8 cellular contexts compared by ENCODE assay signal in the genomic region with DNA sequence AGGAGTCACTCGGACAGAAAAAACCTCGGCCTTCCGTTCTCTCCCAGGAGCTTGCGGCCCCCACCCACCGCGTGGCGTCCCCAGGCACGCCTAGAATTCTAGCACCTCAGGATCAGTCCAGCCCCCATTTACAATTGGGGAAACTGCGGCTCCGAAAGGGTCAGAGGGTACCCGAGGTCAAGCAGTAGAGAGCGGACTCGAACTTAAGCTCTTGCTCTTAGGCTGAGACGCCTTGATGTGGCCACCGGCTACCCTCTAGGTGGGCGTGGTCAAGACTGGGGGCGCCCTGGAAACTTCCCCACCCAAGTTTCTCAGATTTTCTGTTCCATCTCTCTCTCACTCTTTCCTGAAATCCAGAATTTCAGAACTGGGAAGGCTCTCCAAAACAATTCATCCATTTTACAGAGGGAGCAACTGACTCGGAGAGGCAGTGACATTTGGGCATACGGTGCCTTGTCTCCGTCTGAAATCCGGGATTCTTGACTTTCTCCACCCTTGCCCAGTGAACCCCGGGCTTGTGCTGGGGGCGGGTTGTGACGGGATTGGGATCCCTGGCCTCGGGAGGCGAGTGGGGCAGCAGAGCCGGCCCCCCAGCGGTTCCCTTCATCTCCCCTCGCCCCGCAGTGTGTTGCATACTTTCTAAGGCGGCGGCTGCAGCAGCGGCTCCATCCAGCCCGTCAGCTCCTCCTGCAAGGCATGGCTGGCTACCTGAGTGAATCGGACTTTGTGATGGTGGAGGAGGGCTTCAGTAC.
A peak's percentile ranks its signal among the peaks of the same experiment; 100 is the strongest.
DNase-seq lines count a peak whose midpoint lies in the region; ATAC-seq and TF ChIP-seq lines count a peak whose summit lies in the region.

No MANE protein-coding gene starts in this region.

- H3K4me1 Mint-ChIP-seq in stimulated activated naive B cell treated with anti-CD40 and anti-IgM and Interleukin-4, amounts not matched to agents 10 μg/mL and 1 μg/mL and 100 μg/mL, for 72 hours: peaks cover 11 to 20% of the 10 kb centered on the region in 2 donors

- H3K36me3 Mint-ChIP-seq in stimulated activated naive B cell treated with anti-CD40 and anti-IgM and Interleukin-4, amounts not matched to agents 10 μg/mL and 1 μg/mL and 100 μg/mL, for 72 hours: no peaks in the 10 kb centered on the region

- H3K27me3 Mint-ChIP-seq in stimulated activated naive B cell treated with anti-CD40 and anti-IgM and Interleukin-4, amounts not matched to agents 10 μg/mL and 1 μg/mL and 100 μg/mL, for 72 hours: peaks cover 38 to 42% of the 10 kb centered on the region in 2 donors

- TF ChIP-seq CTCF in GM20000 (IDR thresholded peaks at IDR 0.05; ENCODE audit: extremely low read depth, missing control alignments): no peak

- H3K9ac ChIP-seq in HUES48 (ENCODE audit: low read depth, low read length) (no peak overlapping the region), adipocyte (ENCODE audit: low read length) (peak overlapping the region; percentile 86)

- H3K9me3 ChIP-seq in HUES48 (ENCODE audit: control insufficient read depth, insufficient read depth, low read length) (no peaks in the 10 kb centered on the region), adipocyte (ENCODE audit: control insufficient read depth, low read length) (no peaks in the 10 kb centered on the region)

- no peak overlapping the region for H3K27ac Mint-ChIP-seq in stimulated activated naive B cell treated with anti-CD40 and anti-IgM and Interleukin-4, amounts not matched to agents 10 μg/mL and 1 μg/mL and 100 μg/mL, for 72 hours

- H3K4me1 ChIP-seq in HUES48 (ENCODE audit: control insufficient read depth, insufficient read depth, low read length) (no peaks in the 10 kb centered on the region), adipocyte (ENCODE audit: control insufficient read depth, insufficient read depth, low read length) (peaks cover 19% of the 10 kb centered on the region)

- peak overlapping the region; percentile 74 to 85 for H3K4me3 Mint-ChIP-seq in stimulated activated naive B cell treated with anti-CD40 and anti-IgM and Interleukin-4, amounts not matched to agents 10 μg/mL and 1 μg/mL and 100 μg/mL, for 72 hours

- no peaks in the 10 kb centered on the region for H3K9me3 Mint-ChIP-seq in stimulated activated naive B cell treated with anti-CD40 and anti-IgM and Interleukin-4, amounts not matched to agents 10 μg/mL and 1 μg/mL and 100 μg/mL, for 72 hours

- ATAC-seq in stimulated activated naive B cell treated with anti-CD40 and anti-IgM and Interleukin-4, amounts not matched to agents 10 μg/mL and 1 μg/mL and 100 μg/mL, for 72 hours (replicated peaks): no peak

- no peak overlapping the region for H3K27ac ChIP-seq in HUES48 (ENCODE audit: low read depth, low read length)

- H3K36me3 ChIP-seq in HUES48 (ENCODE audit: control insufficient read depth, insufficient read depth, low read length) (no peaks in the 10 kb centered on the region), adipocyte (ENCODE audit: control insufficient read depth, insufficient read depth, low read length, severe bottlenecking) (no peaks in the 10 kb centered on the region)

- DNase-seq in adipocyte (ENCODE audit: low read depth): peak; percentile 41
- DNase-seq in islet precursor cell: peak; percentile 60
- no peak for DNase-seq in stimulated activated naive B cell treated with anti-CD40 and anti-IgM and Interleukin-4, amounts not matched to agents 10 μg/mL and 1 μg/mL and 100 μg/mL, for 72 hours
- no peak for DNase-seq in SIG-M5 (lab: John Stamatoyannopoulos, UW)
- DNase-seq in GM20000 (ENCODE audit: low spot score): no peak
- DNase-seq in NCI-H187 (lab: John Stamatoyannopoulos, UW): no peak
- DNase-seq in GDM1 (lab: John Stamatoyannopoulos, UW): no peak

- H3K27me3 ChIP-seq in HUES48 (ENCODE audit: control insufficient read depth, insufficient read depth, low read length): peaks cover 60% of the 10 kb centered on the region
- H3K27me3 ChIP-seq in adipocyte (replicated peaks; ENCODE audit: control insufficient read depth, insufficient read depth, low read length): no peaks in the 10 kb centered on the region

- H3K4me3 ChIP-seq in HUES48 (ENCODE audit: low read depth, low read length) (peak overlapping the region; percentile 76), adipocyte (ENCODE audit: low read length) (peak overlapping the region; percentile 86)

Comparison
In these comparisons a context has a peak if more than half of its experiments do, and no peak if none do; other contexts are left out.
1. DNase-seq: peak in adipocyte (single experiment) and islet precursor cell (single experiment); none in stimulated activated naive B cell treated with anti-CD40 and anti-IgM and Interleukin-4, amounts not matched to agents 10 μg/mL and 1 μg/mL and 100 μg/mL, for 72 hours (single experiment), SIG-M5 (single experiment), GM20000 (single experiment), NCI-H187 (0 of 2) and GDM1 (single experiment).